Comparison of ENCODE assay signal across 1 cellular context in the genomic region with DNA sequence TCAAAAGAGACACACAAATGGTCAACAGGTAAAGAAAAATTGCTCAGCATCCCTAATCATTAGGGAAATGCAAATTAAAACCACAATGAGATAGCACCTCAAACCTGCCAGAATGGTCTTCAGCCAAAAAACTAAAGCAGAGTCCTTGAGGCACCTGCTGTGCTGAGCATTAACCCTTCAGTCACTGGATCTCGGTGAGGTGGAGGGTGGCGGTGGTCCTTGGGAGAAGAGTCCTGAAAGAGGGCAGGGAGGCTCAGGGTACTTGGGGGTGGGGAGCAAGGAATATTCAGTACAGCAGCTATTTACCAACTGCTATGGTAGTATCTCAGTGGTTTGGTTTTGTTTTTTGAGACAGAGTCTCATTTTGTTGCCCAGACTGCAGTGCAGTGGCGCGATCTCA.
TF ChIP-seq lines count a peak whose summit lies in the region.

No MANE protein-coding gene starts in this region.

TF ChIP-seq in GM23338, 12 proteins besides CTCF, POLR2A, EP300 and RAD21 (continued from another document):
- TF ChIP-seq STAT1 (IDR thresholded peaks at IDR 0.05; ENCODE audit: unreplicated experiment) (no peak), POLR2AphosphoS5 (IDR thresholded peaks at IDR 0.05; ENCODE audit: low read depth) (no peak)
